In genomic region chr13:114067886-114068722, GRCh38 we compare ENCODE assay signal across 8 cellular contexts.
DNase-seq lines count a peak whose midpoint lies in the region; ATAC-seq and TF ChIP-seq lines count a peak whose summit lies in the region.

No MANE protein-coding gene starts in this region.

- no peak overlapping the region for H3K4me3 ChIP-seq in mesodermal cell (ENCODE audit: extremely low read depth, insufficient read depth, low read length, poor library complexity, severe bottlenecking)
- H3K4me3 ChIP-seq in uterus, result no peak overlapping the region

- 95 to 96% methylated on average over 19 to 21 of the region's 24 CpGs for WGBS in mesodermal cell (ENCODE audit: insufficient coverage in 2 of 2), 2 experiments

- H3K27me3 ChIP-seq in uterus, result no peaks in the 10 kb centered on the region

- no peak for TF ChIP-seq POLR2A in uterus (IDR thresholded peaks at IDR 0.05)

- peak; percentile 28 for DNase-seq in activated effector memory CD4-positive, alpha-beta T cell treated with Interleukin-2 at 50 U/mL for 16 hours
- peak in 1 of 2 donors; percentile 21 for DNase-seq in uterus
- no peak for DNase-seq in SHP77 (lab: John Stamatoyannopoulos, UW)
- no peak for DNase-seq in OCI-M2 (lab: John Stamatoyannopoulos, UW; ENCODE audit: unreplicated experiment)
- DNase-seq in NCI-H128 (lab: John Stamatoyannopoulos, UW; ENCODE audit: unreplicated experiment), result no peak

- intact Hi-C loops in uterus (cut with DNase I; ENCODE audit: low total_unique reads), result loop anchor here (5.0 kb wide), 1 partner anchor 49 kb away; no protein-coding TSS in a partner anchor

- H3K27ac ChIP-seq in mesodermal cell (ENCODE audit: low read depth, low read length, severe bottlenecking), result peak overlapping the region; percentile 23
- peak overlapping the region; percentile 96 to 98 for H3K27ac ChIP-seq in uterus

- H3K36me3 ChIP-seq in mesodermal cell (ENCODE audit: control insufficient read depth, insufficient read depth, low read length), result peaks cover 53% of the 10 kb centered on the region
- H3K36me3 ChIP-seq in uterus, result no peaks in the 10 kb centered on the region

- H3K4me1 ChIP-seq in mesodermal cell (ENCODE audit: control insufficient read depth, insufficient read depth, low read length, poor library complexity, severe bottlenecking) (peaks cover 51% of the 10 kb centered on the region), uterus (peaks cover 17 to 28% of the 10 kb centered on the region in 2 donors)

- H3K9me3 ChIP-seq in mesodermal cell (ENCODE audit: control insufficient read depth, low read length), result peaks cover 9% of the 10 kb centered on the region
- no peaks in the 10 kb centered on the region for H3K9me3 ChIP-seq in uterus

- ATAC-seq in GM18517 (IDR thresholded peaks at IDR 0.05; ENCODE audit: unreplicated experiment), result peak; percentile 32
- peak; percentile 39 for ATAC-seq in HG03045 (IDR thresholded peaks at IDR 0.05; ENCODE audit: unreplicated experiment)

- TF ChIP-seq CTCF in uterus (IDR thresholded peaks at IDR 0.05), result no peak
